ENCODE assay signal across 12 cellular contexts in genomic region chr19:8449830-8450229, GRCh38. TPM values are rescaled to one million over a fixed set of nuclear protein-coding genes. Genes with fewer than 3 reads are reported as not detected.
A peak's percentile ranks its signal among the peaks of the same experiment; 100 is the strongest.
DNase-seq lines count a peak whose midpoint lies in the region; ATAC-seq and TF ChIP-seq lines count a peak whose summit lies in the region.
"Had no signal": no experiment of that assay in that cellular context is flagged by ENCODE, and none has a peak within 500 bp of the region (broad histone marks: within the 10 kb centered on the region; RNA-seq: fewer than 3 reads in every experiment).

No MANE protein-coding gene starts in this region.

- no peak overlapping the region for H3K4me3 ChIP-seq in esophagus muscularis mucosa

- H3K36me3 ChIP-seq in esophagus muscularis mucosa = peaks cover 0 to 26% (median 9%) of the 10 kb centered on the region in 4 donors

- H3K9me3 ChIP-seq in esophagus muscularis mucosa = no peaks in the 10 kb centered on the region

- DNase-seq in activated T-cell treated with anti-CD3 and anti-CD28 coated beads, Interleukin-2, amount 50 U/mL, for 4 hours = no peak
- no peak for DNase-seq in activated T-cell treated with anti-CD3 and anti-CD28 coated beads, Interleukin-2, amount 50 U/mL, for 48 hours
- DNase-seq in activated CD4-positive, alpha-beta memory T cell treated with anti-CD3 and anti-CD28 coated beads for 36 hours = peak; percentile 29
- peak; percentile 20 for DNase-seq in iPS DF 19.7 (ENCODE audit: low read depth, low spot score)
- DNase-seq in stimulated activated naive B cell treated with anti-CD40 and anti-IgM and Interleukin-4, amounts not matched to agents 10 μg/mL and 1 μg/mL and 100 μg/mL, for 72 hours = no peak
- DNase-seq in globus pallidus (ENCODE audit: low spot score) = no peak
- no peak for DNase-seq in esophagus muscularis mucosa (ENCODE audit: extremely low spot score)
- DNase-seq: brain microvascular endothelial cell; NCI-H1694; stimulated activated CD4-positive, alpha-beta T cell treated with anti-CD3 and anti-CD28 coated beads, Interleukin-2, amount 100 ng/mL, for 48 hours; substantia nigra had no signal

- 82% methylated on average over 6 of the region's 8 CpGs for WGBS in esophagus muscularis mucosa

- H3K9me3 Mint-ChIP-seq in activated T-cell treated with anti-CD3 and anti-CD28 coated beads, Interleukin-2, amount 50 U/mL, for 4 hours = no peaks in the 10 kb centered on the region
- H3K9me3 Mint-ChIP-seq in activated CD4-positive, alpha-beta memory T cell treated with anti-CD3 and anti-CD28 coated beads for 36 hours = no peaks in the 10 kb centered on the region
- H3K9me3 Mint-ChIP-seq in stimulated activated naive B cell treated with anti-CD40 and anti-IgM and Interleukin-4, amounts not matched to agents 10 μg/mL and 1 μg/mL and 100 μg/mL, for 72 hours = no peaks in the 10 kb centered on the region

- no peaks in the 10 kb centered on the region for H3K27me3 Mint-ChIP-seq in activated T-cell treated with anti-CD3 and anti-CD28 coated beads, Interleukin-2, amount 50 U/mL, for 4 hours (ENCODE audit: low read depth)
- no peaks in the 10 kb centered on the region for H3K27me3 Mint-ChIP-seq in activated CD4-positive, alpha-beta memory T cell treated with anti-CD3 and anti-CD28 coated beads for 36 hours
- H3K27me3 Mint-ChIP-seq in stimulated activated naive B cell treated with anti-CD40 and anti-IgM and Interleukin-4, amounts not matched to agents 10 μg/mL and 1 μg/mL and 100 μg/mL, for 72 hours = no peaks in the 10 kb centered on the region

- no peak overlapping the region for H3K27ac ChIP-seq in esophagus muscularis mucosa (replicated peaks in 1 of 4)
- H3K27ac ChIP-seq: brain microvascular endothelial cell had no signal

- no peak for TF ChIP-seq CTCF in esophagus muscularis mucosa (IDR thresholded peaks at IDR 0.05)

- H3K36me3 Mint-ChIP-seq in activated T-cell treated with anti-CD3 and anti-CD28 coated beads, Interleukin-2, amount 50 U/mL, for 4 hours (ENCODE audit: insufficient read depth) = peaks cover 26% of the 10 kb centered on the region
- H3K36me3 Mint-ChIP-seq in activated CD4-positive, alpha-beta memory T cell treated with anti-CD3 and anti-CD28 coated beads for 36 hours = peaks cover 47% of the 10 kb centered on the region
- peaks cover 30 to 50% of the 10 kb centered on the region in 2 donors for H3K36me3 Mint-ChIP-seq in stimulated activated naive B cell treated with anti-CD40 and anti-IgM and Interleukin-4, amounts not matched to agents 10 μg/mL and 1 μg/mL and 100 μg/mL, for 72 hours

- peak overlapping the region; percentile 47 for H3K27ac Mint-ChIP-seq in activated CD4-positive, alpha-beta memory T cell treated with anti-CD3 and anti-CD28 coated beads for 36 hours
- peak overlapping the region; percentile 80 for H3K27ac Mint-ChIP-seq in stimulated activated naive B cell treated with anti-CD40 and anti-IgM and Interleukin-4, amounts not matched to agents 10 μg/mL and 1 μg/mL and 100 μg/mL, for 72 hours

- no peak for TF ChIP-seq POLR2A in esophagus muscularis mucosa (IDR thresholded peaks at IDR 0.05; ENCODE audit: low read depth)

- H3K4me1 Mint-ChIP-seq in activated T-cell treated with anti-CD3 and anti-CD28 coated beads, Interleukin-2, amount 50 U/mL, for 4 hours (ENCODE audit: low read depth) = peaks cover 79% of the 10 kb centered on the region
- H3K4me1 Mint-ChIP-seq in activated CD4-positive, alpha-beta memory T cell treated with anti-CD3 and anti-CD28 coated beads for 36 hours (ENCODE audit: low read depth) = peaks cover 72% of the 10 kb centered on the region
- H3K4me1 Mint-ChIP-seq in stimulated activated naive B cell treated with anti-CD40 and anti-IgM and Interleukin-4, amounts not matched to agents 10 μg/mL and 1 μg/mL and 100 μg/mL, for 72 hours = peaks cover 46 to 82% of the 10 kb centered on the region in 2 donors

- no peaks in the 10 kb centered on the region for H3K27me3 ChIP-seq in esophagus muscularis mucosa
- H3K27me3 ChIP-seq: brain microvascular endothelial cell had no signal

- no peak for ATAC-seq in activated T-cell treated with anti-CD3 and anti-CD28 coated beads, Interleukin-2, amount 50 U/mL, for 4 hours
- ATAC-seq in stimulated activated naive B cell treated with anti-CD40 and anti-IgM and Interleukin-4, amounts not matched to agents 10 μg/mL and 1 μg/mL and 100 μg/mL, for 72 hours (replicated peaks) = no peak
- ATAC-seq in GM21423 (IDR thresholded peaks at IDR 0.05; ENCODE audit: unreplicated experiment) = no peak

- CTCF ChIA-PET in activated CD4-positive, alpha-beta memory T cell treated with anti-CD3 and anti-CD28 coated beads for 36 hours (lab: Charles Lee) = interaction anchor here (1.4 to 3.6 kb wide), 4 partner anchors 37 to 131 kb away, joined by 8 to 19 read pairs (median 10); partner anchors contain the start of gene MARCHF2

- peaks cover 85 to 92% (median 90%) of the 10 kb centered on the region in 4 donors for H3K4me1 ChIP-seq in esophagus muscularis mucosa

- POLR2A ChIA-PET in activated CD4-positive, alpha-beta memory T cell treated with anti-CD3 and anti-CD28 coated beads for 36 hours (lab: Charles Lee) = interaction anchor here (1.5 kb wide), 1 partner anchor 15 kb away, joined by 3 read pairs; no protein-coding TSS in a partner anchor

- intact Hi-C loops in activated CD4-positive, alpha-beta memory T cell treated with anti-CD3 and anti-CD28 coated beads for 36 hours (cut with micrococcal nuclease) = loop anchor here (5.0 kb wide), 1 partner anchor 127 kb away; the partner anchor contains the start of gene MYO1F
- intact Hi-C loops in esophagus muscularis mucosa (cut with DNase I) = loop anchor here (5.0 kb wide), 2 partner anchors 38 to 57 kb away; partner anchors contain the start of gene MARCHF2

- H3K4me3 Mint-ChIP-seq in activated T-cell treated with anti-CD3 and anti-CD28 coated beads, Interleukin-2, amount 50 U/mL, for 4 hours = peak overlapping the region; percentile 46
- peak overlapping the region; percentile 18 for H3K4me3 Mint-ChIP-seq in activated CD4-positive, alpha-beta memory T cell treated with anti-CD3 and anti-CD28 coated beads for 36 hours
- peak overlapping the region in 1 of 2 donors; percentile 10 for H3K4me3 Mint-ChIP-seq in stimulated activated naive B cell treated with anti-CD40 and anti-IgM and Interleukin-4, amounts not matched to agents 10 μg/mL and 1 μg/mL and 100 μg/mL, for 72 hours

- TF ChIP-seq EP300 in esophagus muscularis mucosa (IDR thresholded peaks at IDR 0.05) = no peak

RNA-seq across cellular contexts. Expression of gene HNRNPM, which starts 5.1 kb away (rescaled TPM):
- 100 to 1,000 TPM; 448 to 486 (median 453) TPM for total RNA-seq in activated T-cell treated with anti-CD3 and anti-CD28 coated beads, Interleukin-2, amount 50 U/mL, for 4 hours
- total RNA-seq in activated CD4-positive, alpha-beta memory T cell treated with anti-CD3 and anti-CD28 coated beads for 36 hours = 100 to 1,000 TPM; 237 to 238 TPM
- total RNA-seq in esophagus muscularis mucosa = 100 to 1,000 TPM; 103 to 126 (median 116) TPM

RNA-seq across cellular contexts. Expression of gene MARCHF2, which starts 36.7 kb away (rescaled TPM):
- 1 to 10 TPM; 6.4 to 9.5 (median 6.7) TPM for total RNA-seq in activated T-cell treated with anti-CD3 and anti-CD28 coated beads, Interleukin-2, amount 50 U/mL, for 4 hours
- total RNA-seq in activated CD4-positive, alpha-beta memory T cell treated with anti-CD3 and anti-CD28 coated beads for 36 hours = 10 to 100 TPM; 14.5 to 16.0 TPM
- total RNA-seq in esophagus muscularis mucosa = 100 to 1,000 TPM; 227 to 286 (median 247) TPM

RNA-seq across cellular contexts. Expression of gene PRAM1, which starts 52.6 kb away (rescaled TPM):
- under 1 TPM in 1 of 3 donors, not detected in 2; 0.13 TPM for total RNA-seq in activated T-cell treated with anti-CD3 and anti-CD28 coated beads, Interleukin-2, amount 50 U/mL, for 4 hours
- under 1 TPM; 0.73 to 1.00 TPM for total RNA-seq in activated CD4-positive, alpha-beta memory T cell treated with anti-CD3 and anti-CD28 coated beads for 36 hours
- 1 to 10 TPM in 1 of 4 donors, under 1 TPM in 3; 0.26 to 1.3 (median 0.55) TPM for total RNA-seq in esophagus muscularis mucosa

RNA-seq across cellular contexts. Expression of gene RAB11B, which starts 59.7 kb away (rescaled TPM):
- total RNA-seq in activated T-cell treated with anti-CD3 and anti-CD28 coated beads, Interleukin-2, amount 50 U/mL, for 4 hours = 10 to 100 TPM; 69.5 to 73.9 (median 71.4) TPM
- total RNA-seq in activated CD4-positive, alpha-beta memory T cell treated with anti-CD3 and anti-CD28 coated beads for 36 hours = 10 to 100 TPM; 74.2 to 74.9 TPM
- total RNA-seq in esophagus muscularis mucosa = 100 to 1,000 TPM in 1 of 4 donors, 10 to 100 TPM in 3; 27.8 to 101 (median 42.3) TPM

Comparison
In these comparisons a context has a peak if more than half of its experiments do, and no peak if none do; other contexts are left out.
1. DNase-seq: peak in activated CD4-positive, alpha-beta memory T cell treated with anti-CD3 and anti-CD28 coated beads for 36 hours (single experiment) and iPS DF 19.7 (single experiment); none in activated T-cell treated with anti-CD3 and anti-CD28 coated beads, Interleukin-2, amount 50 U/mL, for 4 hours (single experiment), activated T-cell treated with anti-CD3 and anti-CD28 coated beads, Interleukin-2, amount 50 U/mL, for 48 hours (0 of 2), stimulated activated naive B cell treated with anti-CD40 and anti-IgM and Interleukin-4, amounts not matched to agents 10 μg/mL and 1 μg/mL and 100 μg/mL, for 72 hours (single experiment), globus pallidus (single experiment) and esophagus muscularis mucosa (single experiment).
2. RNA of gene MARCHF2, which starts 36.7 kb away (total RNA-seq): 227 to 286 TPM in esophagus muscularis mucosa; 14.5 to 16.0 TPM in activated CD4-positive, alpha-beta memory T cell treated with anti-CD3 and anti-CD28 coated beads for 36 hours and 6.4 to 9.5 TPM in activated T-cell treated with anti-CD3 and anti-CD28 coated beads, Interleukin-2, amount 50 U/mL, for 4 hours; every median in the first group is over 10 times any median in the second.